1 cellular context compared by ENCODE assay signal in the genomic region with DNA sequence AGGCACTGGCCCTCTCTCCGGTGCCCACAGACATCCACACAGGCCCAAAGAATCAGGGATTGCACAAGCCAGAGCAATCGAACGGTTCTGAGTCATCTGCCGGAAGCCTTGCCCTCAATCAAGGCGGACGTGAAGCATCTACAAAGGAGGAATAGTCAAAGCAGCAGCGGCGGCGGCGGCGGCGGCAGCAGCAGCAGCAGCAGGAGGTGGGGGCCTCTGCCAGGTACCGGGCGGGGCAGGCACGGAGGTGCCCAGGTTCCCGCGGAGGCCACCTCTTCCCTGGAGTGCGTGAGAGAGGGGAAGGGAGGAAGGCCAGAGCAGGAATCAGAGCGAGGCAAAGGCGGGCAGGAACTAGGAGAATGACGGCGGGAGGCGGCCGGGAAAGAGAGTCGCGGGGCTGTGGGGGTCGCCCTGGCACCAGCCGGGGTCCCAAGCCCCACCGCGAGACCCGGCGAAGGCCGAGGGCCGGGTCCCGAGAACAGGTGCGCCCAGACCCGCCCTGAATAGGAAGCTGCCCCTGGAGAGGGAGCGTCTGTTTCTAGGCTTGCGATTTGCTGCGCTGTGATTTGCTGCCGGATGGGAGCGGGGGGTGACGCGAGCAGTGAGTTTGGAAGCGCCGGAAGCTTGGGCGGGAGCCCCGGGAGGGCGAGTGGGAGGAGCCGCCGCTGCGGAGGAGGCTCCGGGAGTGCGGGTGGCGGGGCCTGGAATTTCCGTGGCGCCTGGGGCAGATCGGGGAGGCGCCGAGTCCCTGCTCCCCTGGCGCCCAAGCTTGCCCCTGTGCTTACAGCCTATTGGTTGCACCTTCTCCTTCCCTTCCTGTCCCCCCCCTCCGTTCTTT.
TF ChIP-seq lines count a peak whose summit lies in the region.

A gene with protein sequence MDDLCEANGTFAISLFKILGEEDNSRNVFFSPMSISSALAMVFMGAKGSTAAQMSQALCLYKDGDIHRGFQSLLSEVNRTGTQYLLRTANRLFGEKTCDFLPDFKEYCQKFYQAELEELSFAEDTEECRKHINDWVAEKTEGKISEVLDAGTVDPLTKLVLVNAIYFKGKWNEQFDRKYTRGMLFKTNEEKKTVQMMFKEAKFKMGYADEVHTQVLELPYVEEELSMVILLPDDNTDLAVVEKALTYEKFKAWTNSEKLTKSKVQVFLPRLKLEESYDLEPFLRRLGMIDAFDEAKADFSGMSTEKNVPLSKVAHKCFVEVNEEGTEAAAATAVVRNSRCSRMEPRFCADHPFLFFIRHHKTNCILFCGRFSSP (plus strand): TSS at position 117 of the 838 bp plus-strand sequence. CDS start 8,228 bp downstream, outside the sequence.

TF ChIP-seq in WTC11, 78 proteins besides CTCF, POLR2A, EP300 and RAD21 (continued from another document and continues in another):
- TF ChIP-seq ARID4B (CRISPR knock-in tag; IDR thresholded peaks at IDR 0.05; ENCODE audit: borderline replicate concordance) = peak; percentile 24; the same call in 1 of the 2 replicates
- TF ChIP-seq JAZF1 (CRISPR knock-in tag; IDR thresholded peaks at IDR 0.05) = no peak
- peak; percentile 48; the same call in 1 of the 2 replicates for TF ChIP-seq NFATC4 (CRISPR knock-in tag; IDR thresholded peaks at IDR 0.05)
- TF ChIP-seq E2F1 (CRISPR knock-in tag; IDR thresholded peaks at IDR 0.05) = no peak
- peak; percentile 40 for TF ChIP-seq GABPB1 (CRISPR knock-in tag; IDR thresholded peaks at IDR 0.05)
- peak; percentile 56; the same call in 1 of the 2 replicates for TF ChIP-seq ZNF281 (CRISPR knock-in tag; IDR thresholded peaks at IDR 0.05)
- TF ChIP-seq ZNF232 (CRISPR knock-in tag; IDR thresholded peaks at IDR 0.05) = peak; percentile 44; the same call in 1 of the 2 replicates
- peak; percentile 71 for TF ChIP-seq FOXP1 (CRISPR knock-in tag; IDR thresholded peaks at IDR 0.05; ENCODE audit: borderline replicate concordance)
- TF ChIP-seq ZNF219 (CRISPR knock-in tag; IDR thresholded peaks at IDR 0.05; ENCODE audit: borderline replicate concordance) = no peak
- no peak; the same call in 1 of the 2 replicates for TF ChIP-seq ZBTB21 (CRISPR knock-in tag; IDR thresholded peaks at IDR 0.05; ENCODE audit: borderline replicate concordance)
- TF ChIP-seq NR3C1 (CRISPR knock-in tag; conservative IDR thresholded peaks at IDR 0.05; ENCODE audit: low read depth) = no peak
- peak; percentile 59; the same call in 1 of the 2 replicates for TF ChIP-seq MYBL2 (CRISPR knock-in tag; IDR thresholded peaks at IDR 0.05)
- TF ChIP-seq RELA (CRISPR knock-in tag; IDR thresholded peaks at IDR 0.05; ENCODE audit: borderline replicate concordance) = no peak
- TF ChIP-seq USF1 (CRISPR knock-in tag; IDR thresholded peaks at IDR 0.05) = no peak
- TF ChIP-seq TCF7 (CRISPR knock-in tag; IDR thresholded peaks at IDR 0.05; ENCODE audit: low read depth) = no peak
- no peak for TF ChIP-seq ZNF121 (CRISPR knock-in tag; IDR thresholded peaks at IDR 0.05)
- no peak for TF ChIP-seq KAT7 (CRISPR knock-in tag; IDR thresholded peaks at IDR 0.05; ENCODE audit: borderline replicate concordance)
- peak; percentile 20; the same call in 1 of the 2 replicates for TF ChIP-seq TEAD1 (CRISPR knock-in tag; IDR thresholded peaks at IDR 0.05)
- peak; percentile 85 for TF ChIP-seq CREM (CRISPR knock-in tag; IDR thresholded peaks at IDR 0.05)
- TF ChIP-seq FOXJ3 (CRISPR knock-in tag; IDR thresholded peaks at IDR 0.05; ENCODE audit: borderline replicate concordance) = no peak
- TF ChIP-seq NFE2L1 (CRISPR knock-in tag; IDR thresholded peaks at IDR 0.05) = 0 out of 2 replicates have a peak, but pooled peaks have one; percentile 33
- TF ChIP-seq TP53 (CRISPR knock-in tag; IDR thresholded peaks at IDR 0.05) = peak; percentile 61; the same call in 1 of the 2 replicates
- no peak for TF ChIP-seq SMAD4 (CRISPR knock-in tag; IDR thresholded peaks at IDR 0.05)
- peak; percentile 74 for TF ChIP-seq FOXK1 (CRISPR knock-in tag; IDR thresholded peaks at IDR 0.05)
- TF ChIP-seq, protein P1, sequence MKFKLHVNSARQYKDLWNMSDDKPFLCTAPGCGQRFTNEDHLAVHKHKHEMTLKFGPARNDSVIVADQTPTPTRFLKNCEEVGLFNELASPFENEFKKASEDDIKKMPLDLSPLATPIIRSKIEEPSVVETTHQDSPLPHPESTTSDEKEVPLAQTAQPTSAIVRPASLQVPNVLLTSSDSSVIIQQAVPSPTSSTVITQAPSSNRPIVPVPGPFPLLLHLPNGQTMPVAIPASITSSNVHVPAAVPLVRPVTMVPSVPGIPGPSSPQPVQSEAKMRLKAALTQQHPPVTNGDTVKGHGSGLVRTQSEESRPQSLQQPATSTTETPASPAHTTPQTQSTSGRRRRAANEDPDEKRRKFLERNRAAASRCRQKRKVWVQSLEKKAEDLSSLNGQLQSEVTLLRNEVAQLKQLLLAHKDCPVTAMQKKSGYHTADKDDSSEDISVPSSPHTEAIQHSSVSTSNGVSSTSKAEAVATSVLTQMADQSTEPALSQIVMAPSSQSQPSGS (CRISPR knock-in tag; IDR thresholded peaks at IDR 0.05; ENCODE audit: borderline replicate concordance, low read depth) = no peak
- TF ChIP-seq CBFB (CRISPR knock-in tag; IDR thresholded peaks at IDR 0.05; ENCODE audit: low read depth) = no peak
- TF ChIP-seq, protein P2, sequence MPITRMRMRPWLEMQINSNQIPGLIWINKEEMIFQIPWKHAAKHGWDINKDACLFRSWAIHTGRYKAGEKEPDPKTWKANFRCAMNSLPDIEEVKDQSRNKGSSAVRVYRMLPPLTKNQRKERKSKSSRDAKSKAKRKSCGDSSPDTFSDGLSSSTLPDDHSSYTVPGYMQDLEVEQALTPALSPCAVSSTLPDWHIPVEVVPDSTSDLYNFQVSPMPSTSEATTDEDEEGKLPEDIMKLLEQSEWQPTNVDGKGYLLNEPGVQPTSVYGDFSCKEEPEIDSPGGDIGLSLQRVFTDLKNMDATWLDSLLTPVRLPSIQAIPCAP (CRISPR knock-in tag; IDR thresholded peaks at IDR 0.05) = no peak
- TF ChIP-seq HMGXB4 (CRISPR knock-in tag; IDR thresholded peaks at IDR 0.05) = peak; percentile 62; the same call in 1 of the 2 replicates
- TF ChIP-seq, protein P3, sequence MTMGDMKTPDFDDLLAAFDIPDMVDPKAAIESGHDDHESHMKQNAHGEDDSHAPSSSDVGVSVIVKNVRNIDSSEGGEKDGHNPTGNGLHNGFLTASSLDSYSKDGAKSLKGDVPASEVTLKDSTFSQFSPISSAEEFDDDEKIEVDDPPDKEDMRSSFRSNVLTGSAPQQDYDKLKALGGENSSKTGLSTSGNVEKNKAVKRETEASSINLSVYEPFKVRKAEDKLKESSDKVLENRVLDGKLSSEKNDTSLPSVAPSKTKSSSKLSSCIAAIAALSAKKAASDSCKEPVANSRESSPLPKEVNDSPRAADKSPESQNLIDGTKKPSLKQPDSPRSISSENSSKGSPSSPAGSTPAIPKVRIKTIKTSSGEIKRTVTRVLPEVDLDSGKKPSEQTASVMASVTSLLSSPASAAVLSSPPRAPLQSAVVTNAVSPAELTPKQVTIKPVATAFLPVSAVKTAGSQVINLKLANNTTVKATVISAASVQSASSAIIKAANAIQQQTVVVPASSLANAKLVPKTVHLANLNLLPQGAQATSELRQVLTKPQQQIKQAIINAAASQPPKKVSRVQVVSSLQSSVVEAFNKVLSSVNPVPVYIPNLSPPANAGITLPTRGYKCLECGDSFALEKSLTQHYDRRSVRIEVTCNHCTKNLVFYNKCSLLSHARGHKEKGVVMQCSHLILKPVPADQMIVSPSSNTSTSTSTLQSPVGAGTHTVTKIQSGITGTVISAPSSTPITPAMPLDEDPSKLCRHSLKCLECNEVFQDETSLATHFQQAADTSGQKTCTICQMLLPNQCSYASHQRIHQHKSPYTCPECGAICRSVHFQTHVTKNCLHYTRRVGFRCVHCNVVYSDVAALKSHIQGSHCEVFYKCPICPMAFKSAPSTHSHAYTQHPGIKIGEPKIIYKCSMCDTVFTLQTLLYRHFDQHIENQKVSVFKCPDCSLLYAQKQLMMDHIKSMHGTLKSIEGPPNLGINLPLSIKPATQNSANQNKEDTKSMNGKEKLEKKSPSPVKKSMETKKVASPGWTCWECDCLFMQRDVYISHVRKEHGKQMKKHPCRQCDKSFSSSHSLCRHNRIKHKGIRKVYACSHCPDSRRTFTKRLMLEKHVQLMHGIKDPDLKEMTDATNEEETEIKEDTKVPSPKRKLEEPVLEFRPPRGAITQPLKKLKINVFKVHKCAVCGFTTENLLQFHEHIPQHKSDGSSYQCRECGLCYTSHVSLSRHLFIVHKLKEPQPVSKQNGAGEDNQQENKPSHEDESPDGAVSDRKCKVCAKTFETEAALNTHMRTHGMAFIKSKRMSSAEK (CRISPR knock-in tag; IDR thresholded peaks at IDR 0.05; ENCODE audit: borderline replicate concordance) = no peak
- TF ChIP-seq ZMAT4 (CRISPR knock-in tag; IDR thresholded peaks at IDR 0.05) = no peak
